ENCODE assay signal across 11 cellular contexts in the genomic region with DNA sequence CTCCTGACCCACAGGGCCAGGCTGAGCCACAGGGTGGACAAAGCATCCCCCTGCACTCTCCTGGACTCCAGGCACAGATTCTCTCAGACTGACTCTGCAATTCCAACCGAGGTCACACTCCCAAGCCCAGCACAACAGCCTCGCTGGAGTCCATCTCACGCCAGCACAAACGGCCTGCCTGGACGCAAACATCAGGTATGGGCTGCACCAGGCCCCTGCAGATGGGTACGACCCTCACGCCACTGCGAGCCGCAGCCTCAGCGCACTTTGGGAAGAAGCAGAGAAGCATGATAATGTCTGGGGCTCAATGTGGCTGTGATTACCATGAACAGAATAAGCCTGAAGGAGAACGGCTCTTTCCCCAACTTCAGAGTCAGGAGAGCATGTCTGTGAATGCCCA.
"Had no signal": no experiment of that assay in that cellular context is flagged by ENCODE, and none has a peak within 500 bp of the region (broad histone marks: within the 10 kb centered on the region; RNA-seq: fewer than 3 reads in every experiment).

No MANE protein-coding gene starts in this region.

- H3K9me3 ChIP-seq: mucosa of descending colon, tibial nerve had no signal

- H3K4me3 ChIP-seq: mucosa of descending colon, SK-N-MC had no signal

- H3K36me3 ChIP-seq: tibial nerve had no signal

- DNase-seq: activated CD4-positive, alpha-beta T cell treated with anti-CD3 and anti-CD28 coated beads, Interleukin-2, amount 50 U/mL, for 4 hours; activated gamma-delta T cell; activated T-cell treated with anti-CD3 and anti-CD28 coated beads, Interleukin-2, amount 50 U/mL, for 72 hours; dermis blood vessel endothelial cell; effector memory CD4-positive, alpha-beta T cell; hippocampal formation; stimulated activated naive CD8-positive, alpha-beta T cell treated with anti-CD3 and anti-CD28 coated beads, Interleukin-15, Interleukin-2, amounts not matched to agents 100 U/mL and 50 U/mL, for 24 hours had no signal

- ATAC-seq: activated T-cell treated with anti-CD3 and anti-CD28 coated beads, Interleukin-2, amount 50 U/mL, for 72 hours; natural killer cell treated with Interleukin-12 subunit alpha and Interleukin-12 subunit beta and Interleukin-15 and Interleukin-18, amount 100 ng/mL, for 72 hours; stimulated activated naive CD8-positive, alpha-beta T cell treated with anti-CD3 and anti-CD28 coated beads, Interleukin-15, Interleukin-2, amounts not matched to agents 100 U/mL and 50 U/mL, for 24 hours had no signal

- H3K27ac ChIP-seq: SK-N-MC had no signal

- H3K27me3 ChIP-seq: tibial nerve had no signal
